In genomic region chr3:57596495-57597239, GRCh38 we compare ENCODE assay signal across 8 cellular contexts. TPM values are rescaled to one million over a fixed set of nuclear protein-coding genes. Genes with fewer than 3 reads are reported as not detected.
DNase-seq lines count a peak whose midpoint lies in the region; ATAC-seq and TF ChIP-seq lines count a peak whose summit lies in the region.

No MANE protein-coding gene starts in this region.

- 0 to 1% methylated on average over 23 to 32 of the region's 35 CpGs for WGBS in esophagus squamous epithelium, 2 donors

- no peaks in the 10 kb centered on the region; the same call in 1 of the 2 replicates for H4K20me1 ChIP-seq in OCI-LY1 (ENCODE audit: insufficient read depth, low read length)

- H3K27me3 ChIP-seq in OCI-LY1 (ENCODE audit: insufficient read depth, low read length): no peaks in the 10 kb centered on the region
- no peaks in the 10 kb centered on the region for H3K27me3 ChIP-seq in esophagus squamous epithelium

- DNase-seq in GM04503 (ENCODE audit: low read depth): peak; percentile 77
- DNase-seq in activated T-cell treated with anti-CD3 and anti-CD28 coated beads, Interleukin-2, amount 50 U/mL, for 72 hours: peak; percentile 69 to 71
- DNase-seq in esophagus squamous epithelium (lab: John Stamatoyannopoulos, UW): peak; percentile 13
- DNase-seq in myocyte (ENCODE audit: low read depth): peak; percentile 90
- DNase-seq in stimulated activated CD8-positive, alpha-beta memory T cell treated with anti-CD3 and anti-CD28 coated beads, Interleukin-7, amount 100 ng/mL, for 24 hours (ENCODE audit: low read depth): peak; percentile 29
- DNase-seq in middle frontal gyrus (ENCODE audit: extremely low spot score, low spot score): no peak

- peaks cover 61% of the 10 kb centered on the region for H3K79me2 ChIP-seq in OCI-LY1 (ENCODE audit: insufficient read depth, low read length)

- peak overlapping the region; percentile 76 for H3K9ac ChIP-seq in OCI-LY1 (ENCODE audit: low read length)

- H3K27ac Mint-ChIP-seq in activated T-cell treated with anti-CD3 and anti-CD28 coated beads, Interleukin-2, amount 50 U/mL, for 72 hours: peak overlapping the region; percentile 99

- H3K4me3 Mint-ChIP-seq in activated T-cell treated with anti-CD3 and anti-CD28 coated beads, Interleukin-2, amount 50 U/mL, for 72 hours: peak overlapping the region; percentile 96 to 97

- no peaks in the 10 kb centered on the region for H3K9me3 ChIP-seq in OCI-LY1 (ENCODE audit: low read length)
- H3K9me3 ChIP-seq in esophagus squamous epithelium: no peaks in the 10 kb centered on the region

- ATAC-seq in HG02852 (IDR thresholded peaks at IDR 0.05; ENCODE audit: unreplicated experiment): peak; percentile 6
- ATAC-seq in activated T-cell treated with anti-CD3 and anti-CD28 coated beads, Interleukin-2, amount 50 U/mL, for 72 hours (replicated peaks in 1 of 2): peak in 1 of 2 donors; percentile 14

- peak overlapping the region; percentile 96 for H3K4me3 ChIP-seq in OCI-LY1 (ENCODE audit: low read depth, low read length, poor library complexity, severe bottlenecking)
- peak overlapping the region; percentile 72 to 92 (median 81) for H3K4me3 ChIP-seq in esophagus squamous epithelium

- intact Hi-C loops in esophagus squamous epithelium (cut with DNase I): loop anchor here (5.0 kb wide), 1 partner anchor 161 kb away; the partner anchor contains the start of gene SLMAP

- H3K4me1 ChIP-seq in OCI-LY1 (ENCODE audit: insufficient read depth, low read length, severe bottlenecking) (peaks cover 43% of the 10 kb centered on the region), esophagus squamous epithelium (peaks cover 3 to 58% (median 40%) of the 10 kb centered on the region in 3 donors)

- H3K9me2 ChIP-seq in OCI-LY1 (ENCODE audit: low read depth, low read length): no peaks in the 10 kb centered on the region

- no peak overlapping the region for H2AFZ ChIP-seq in OCI-LY1 (ENCODE audit: low read length)

- no peaks in the 10 kb centered on the region for H3K9me3 Mint-ChIP-seq in activated T-cell treated with anti-CD3 and anti-CD28 coated beads, Interleukin-2, amount 50 U/mL, for 72 hours

- H3K4me2 ChIP-seq in OCI-LY1 (ENCODE audit: low read length): peak overlapping the region; percentile 92

- peaks cover 5 to 13% of the 10 kb centered on the region in 2 donors for H3K36me3 Mint-ChIP-seq in activated T-cell treated with anti-CD3 and anti-CD28 coated beads, Interleukin-2, amount 50 U/mL, for 72 hours (ENCODE audit: insufficient read depth in 2 of 2)

- peak overlapping the region; percentile 79 for H3K27ac ChIP-seq in OCI-LY1 (ENCODE audit: low read depth, low read length, poor library complexity, severe bottlenecking)
- peak overlapping the region; percentile 94 to 99 (median 98) for H3K27ac ChIP-seq in esophagus squamous epithelium

- peaks cover 51% of the 10 kb centered on the region for H3K4me1 Mint-ChIP-seq in activated T-cell treated with anti-CD3 and anti-CD28 coated beads, Interleukin-2, amount 50 U/mL, for 72 hours (ENCODE audit: low read depth)

- H3K27me3 Mint-ChIP-seq in activated T-cell treated with anti-CD3 and anti-CD28 coated beads, Interleukin-2, amount 50 U/mL, for 72 hours (ENCODE audit: low read depth): no peaks in the 10 kb centered on the region

- H3K36me3 ChIP-seq in OCI-LY1 (ENCODE audit: insufficient read depth, low read length) (peaks cover 4% of the 10 kb centered on the region; the same call in 1 of the 2 replicates), esophagus squamous epithelium (peaks cover 0 to 16% (median 0%) of the 10 kb centered on the region in 3 donors)

- peak in 2 of 4 donors; percentile 19 to 32 for TF ChIP-seq POLR2A in esophagus squamous epithelium (IDR thresholded peaks at IDR 0.05)

- no peaks in the 10 kb centered on the region for H3F3A ChIP-seq in OCI-LY1 (ENCODE audit: insufficient read depth, low read length)

- TF ChIP-seq CTCF in OCI-LY1 (IDR thresholded peaks at IDR 0.05; ENCODE audit: low read length) (no peak), esophagus squamous epithelium (IDR thresholded peaks at IDR 0.05) (no peak)

RNA-seq across cellular contexts. Expression of gene ARF4, which starts 0.5 kb away (rescaled TPM):
- total RNA-seq in activated T-cell treated with anti-CD3 and anti-CD28 coated beads, Interleukin-2, amount 50 U/mL, for 72 hours: 10 to 100 TPM; 67.2 to 76.3 TPM
- total RNA-seq in esophagus squamous epithelium (100 to 1,000 TPM in 2 of 4 donors, 10 to 100 TPM in 2; 65.1 to 113 (median 88.2) TPM), myocyte (212 and 287 TPM in 2 replicates)
- polyA plus RNA-seq in myocyte (2012): 342 TPM

RNA-seq across cellular contexts. Expression of gene PDE12, which starts 40.6 kb away (rescaled TPM):
- 10 to 100 TPM; 19.6 to 20.8 TPM for total RNA-seq in activated T-cell treated with anti-CD3 and anti-CD28 coated beads, Interleukin-2, amount 50 U/mL, for 72 hours
- 10 to 100 TPM; 19.7 to 26.1 (median 23.7) TPM for total RNA-seq in esophagus squamous epithelium
- total RNA-seq in myocyte: 11.2 and 13.5 TPM in 2 replicates
- polyA plus RNA-seq in myocyte (2012): 7.5 TPM

RNA-seq across cellular contexts. Expression of gene DNAH12, which starts 52.5 kb away (rescaled TPM):
- under 1 TPM; 0.21 to 0.26 TPM for total RNA-seq in activated T-cell treated with anti-CD3 and anti-CD28 coated beads, Interleukin-2, amount 50 U/mL, for 72 hours
- total RNA-seq in esophagus squamous epithelium: under 1 TPM in 2 of 4 donors, not detected in 2; under 0.01 to 0.03 TPM
- 0.21 and 0.32 TPM in 2 replicates for total RNA-seq in myocyte
- 0.05 TPM for polyA plus RNA-seq in myocyte (2012)
